28 cellular contexts compared by ENCODE assay signal in the genomic region with DNA sequence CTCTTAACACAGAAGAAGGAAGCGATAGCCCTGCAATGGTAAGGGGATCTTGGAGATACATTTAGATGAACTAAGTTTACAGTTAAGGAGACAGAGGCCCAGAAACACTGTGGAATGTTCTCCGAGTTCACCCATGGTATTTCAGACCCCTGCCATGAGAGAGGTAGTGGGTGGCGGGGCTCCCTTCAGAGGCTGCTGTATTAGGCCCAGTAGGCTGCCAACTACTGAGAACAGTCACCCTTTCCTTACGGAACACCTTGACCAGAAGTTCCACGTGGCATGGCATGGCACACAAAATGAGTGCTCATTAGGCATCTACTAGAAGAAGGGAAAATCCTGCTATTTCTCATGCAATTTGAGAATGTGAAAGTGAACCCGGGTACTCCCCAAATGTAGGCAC.
"Had no signal": no experiment of that assay in that cellular context is flagged by ENCODE, and none has a peak within 500 bp of the region (broad histone marks: within the 10 kb centered on the region; RNA-seq: fewer than 3 reads in every experiment).

No MANE protein-coding gene starts in this region.

- H3K27ac Mint-ChIP-seq: mesothelial cell of epicardium; naive B cell; stimulated activated naive CD8-positive, alpha-beta T cell treated with anti-CD3 and anti-CD28 coated beads, Interleukin-15, Interleukin-2, amounts not matched to agents 100 ng/mL and 50 ng/mL, for 24 hours; type B pancreatic cell had no signal

- H3K4me1 ChIP-seq: prostate gland, uterus had no signal

- DNase-seq: islet precursor cell; left ventricle myocardium inferior; mesendoderm; naive B cell; nucleus accumbens; pancreas; retina; right cardiac atrium; stimulated activated CD4-positive, alpha-beta T cell treated with anti-CD3 and anti-CD28 coated beads, Interleukin-12 subunit alpha, Interleukin-12 subunit beta, amount 100 ng/mL, for 4 hours; stimulated activated CD4-positive, alpha-beta T cell treated with anti-CD3 and anti-CD28 coated beads, Interleukin-15, amount 100 ng/mL, for 24 hours; stimulated activated CD4-positive, alpha-beta T cell treated with anti-CD3 and anti-CD28 coated beads, Interleukin-2, amount 100 ng/mL, for 24 hours; stimulated activated CD4-positive, alpha-beta T cell treated with anti-CD3 and anti-CD28 coated beads, Interleukin-4, amount 100 ng/mL, for 1 hour; stimulated activated naive CD4-positive, alpha-beta T cell; tibial artery; uterus had no signal

- H3K36me3 Mint-ChIP-seq: mesothelial cell of epicardium; naive B cell; stimulated activated effector memory CD8-positive, alpha-beta T cell treated with anti-CD3 and anti-CD28 coated beads, Interleukin-12 subunit alpha, Interleukin-12 subunit beta, amount 100 ng/mL, for 72 hours had no signal

- H3K9me3 Mint-ChIP-seq: mesothelial cell of epicardium; nephron; stimulated activated effector memory CD8-positive, alpha-beta T cell treated with anti-CD3 and anti-CD28 coated beads, Interleukin-12 subunit alpha, Interleukin-12 subunit beta, amount 100 ng/mL, for 72 hours; stimulated activated naive CD8-positive, alpha-beta T cell treated with anti-CD3 and anti-CD28 coated beads, Interleukin-15, Interleukin-2, amounts not matched to agents 100 ng/mL and 50 ng/mL, for 24 hours; type B pancreatic cell had no signal

- H3K27me3 ChIP-seq: hepatocyte, pancreas, suprapubic skin, tibial artery, uterus had no signal

- H3K27ac ChIP-seq: hepatocyte, left ventricle myocardium inferior, pancreas, prostate gland, skin epidermis, suprapubic skin, thoracic aorta, tibial artery, uterus had no signal

- H3K36me3 ChIP-seq: left ventricle myocardium inferior, pancreas, prostate gland, suprapubic skin, thoracic aorta, tibial artery, uterus had no signal

- H3K27me3 Mint-ChIP-seq: naive B cell; stimulated activated naive CD8-positive, alpha-beta T cell treated with anti-CD3 and anti-CD28 coated beads, Interleukin-15, Interleukin-2, amounts not matched to agents 100 ng/mL and 50 ng/mL, for 24 hours had no signal

- H3K4me3 ChIP-seq: hepatocyte, left ventricle myocardium inferior, lung, pancreas, prostate gland, skin epidermis, suprapubic skin, thoracic aorta, tibial artery, uterus had no signal

- ATAC-seq: pancreas; right cardiac atrium; sciatic nerve; stimulated activated effector memory CD8-positive, alpha-beta T cell treated with anti-CD3 and anti-CD28 coated beads, Interleukin-12 subunit alpha, Interleukin-12 subunit beta, amount 100 ng/mL, for 72 hours had no signal

- H3K9me3 ChIP-seq: left ventricle myocardium inferior, pancreas, prostate gland, suprapubic skin, thoracic aorta, tibial artery, uterus had no signal

- H3K4me3 Mint-ChIP-seq: mesothelial cell of epicardium; naive B cell; nephron; neural crest cell; stimulated activated naive CD8-positive, alpha-beta T cell treated with anti-CD3 and anti-CD28 coated beads, Interleukin-15, Interleukin-2, amounts not matched to agents 100 ng/mL and 50 ng/mL, for 24 hours; type B pancreatic cell had no signal
